Comparison of ENCODE assay signal across 19 cellular contexts in the genomic region with DNA sequence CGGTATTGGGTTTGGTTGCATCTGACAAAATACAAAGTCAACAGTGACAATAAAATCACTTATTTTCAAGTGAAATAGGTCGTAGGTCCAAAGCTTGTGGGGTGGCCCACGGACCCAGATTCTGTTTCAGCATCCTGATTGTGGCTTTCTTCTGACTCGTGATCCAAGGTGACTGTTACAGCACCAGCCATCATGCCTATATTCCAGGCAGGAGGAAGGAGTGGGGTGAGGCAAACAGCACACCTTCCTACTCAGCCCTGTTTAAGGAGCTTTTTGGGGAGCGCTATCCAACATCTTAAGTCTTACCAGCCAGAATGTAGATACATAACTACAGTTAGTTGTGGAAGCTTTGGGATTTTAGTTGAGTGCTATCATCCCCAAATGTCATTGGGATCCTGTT. TPM values are rescaled to one million over a fixed set of nuclear protein-coding genes. Genes with fewer than 3 reads are reported as not detected.
A peak's percentile ranks its signal among the peaks of the same experiment; 100 is the strongest.
DNase-seq lines count a peak whose midpoint lies in the region; TF ChIP-seq lines count a peak whose summit lies in the region.
"Had no signal": no experiment of that assay in that cellular context is flagged by ENCODE, and none has a peak within 500 bp of the region (broad histone marks: within the 10 kb centered on the region; RNA-seq: fewer than 3 reads in every experiment).

No MANE protein-coding gene starts in this region.

- no peaks in the 10 kb centered on the region for H3K9me2 ChIP-seq in hepatocyte (replicated peaks; ENCODE audit: insufficient read depth)

- TF ChIP-seq CTCF in hepatocyte (IDR thresholded peaks at IDR 0.05; ENCODE audit: poor library complexity), result no peak
- TF ChIP-seq CTCF in liver (IDR thresholded peaks at IDR 0.05; ENCODE audit: low read depth, low read length, missing input control), result no peak
- no peak for TF ChIP-seq CTCF in progenitor cell of endocrine pancreas (IDR thresholded peaks at IDR 0.05; ENCODE audit: unreplicated experiment)

- no peak overlapping the region for H3K4me3 Mint-ChIP-seq in progenitor cell of endocrine pancreas (ENCODE audit: low read depth)
- H3K4me3 Mint-ChIP-seq: CD4-positive, alpha-beta memory T cell; HFFc6 had no signal

- no peaks in the 10 kb centered on the region for H3K9me3 Mint-ChIP-seq in progenitor cell of endocrine pancreas (ENCODE audit: low read depth)
- H3K9me3 Mint-ChIP-seq: CD4-positive, alpha-beta memory T cell; HFFc6 had no signal

- no peak overlapping the region for H2AFZ ChIP-seq in hepatocyte

- peak overlapping the region; percentile 86 for H3K27ac Mint-ChIP-seq in progenitor cell of endocrine pancreas
- H3K27ac Mint-ChIP-seq: HFFc6 had no signal

- H3K79me2 ChIP-seq in hepatocyte, result no peaks in the 10 kb centered on the region

- 93% methylated on average over 5 of the region's 5 CpGs for WGBS in hepatocyte (ENCODE audit: low lambda C conversion rate, missing lambda C conversion rate)
- WGBS in liver, result 72% methylated on average over 5 of the region's 5 CpGs

- DNase-seq in activated effector memory CD4-positive, alpha-beta T cell treated with anti-CD3 and anti-CD28 coated beads, Interleukin-2, amount 50 U/mL, for 16 hours, result peak; percentile 17
- DNase-seq in activated effector memory CD4-positive, alpha-beta T cell treated with Interleukin-2 at 50 U/mL for 16 hours, result no peak
- no peak for DNase-seq in hepatocyte (ENCODE audit: low spot score)
- DNase-seq in progenitor cell of endocrine pancreas (ENCODE audit: low spot score, unreplicated experiment), result no peak
- no peak for DNase-seq in iPS-NIHi11 (ENCODE audit: low spot score)
- no peak for DNase-seq in amygdala (lab: John Stamatoyannopoulos, UW)
- DNase-seq in 8988T, result no peak
- DNase-seq: C1 segment of cervical spinal cord; Calu3; CD4-positive, alpha-beta memory T cell; COR-L47; DMS53; DMS79 treated with DMSO at 0.1 percent for 48 hours; GF-D8; GOT3; HFFc6 had no signal

- TF ChIP-seq RAD21 in liver (IDR thresholded peaks at IDR 0.05), result no peak

- H3K36me3 ChIP-seq in hepatocyte (replicated peaks; ENCODE audit: insufficient read depth, low read depth) (no peaks in the 10 kb centered on the region), liver (ENCODE audit: control insufficient read depth in 4 of 4, insufficient read depth in 3 of 4, low read depth in 1 of 4, low read length in 3 of 4) (no peaks in the 10 kb centered on the region)

- H3K9me3 ChIP-seq in hepatocyte (ENCODE audit: low read depth), result no peaks in the 10 kb centered on the region
- no peaks in the 10 kb centered on the region for H3K9me3 ChIP-seq in liver (ENCODE audit: control insufficient read depth in 4 of 4, low read length in 3 of 4)
- H3K9me3 ChIP-seq: HAP-1 had no signal

- H3K4me3 ChIP-seq in hepatocyte (no peak overlapping the region), liver (ENCODE audit: low read depth in 1 of 3, low read length in 3 of 3) (no peak overlapping the region)
- H3K4me3 ChIP-seq: HAP-1 had no signal

- H3K27me3 ChIP-seq in hepatocyte (no peaks in the 10 kb centered on the region), liver (ENCODE audit: control insufficient read depth in 4 of 4, insufficient read depth in 4 of 4, low read length in 3 of 4) (no peaks in the 10 kb centered on the region)

- no peak overlapping the region for H3K9ac ChIP-seq in liver (ENCODE audit: low read depth in 1 of 2, low read length in 2 of 2)

- H3K36me3 Mint-ChIP-seq in progenitor cell of endocrine pancreas (ENCODE audit: insufficient read depth), result peaks cover 21% of the 10 kb centered on the region

- H3K4me2 ChIP-seq in hepatocyte, result no peak overlapping the region

- no peaks in the 10 kb centered on the region for H4K20me1 ChIP-seq in hepatocyte (ENCODE audit: insufficient read depth, poor library complexity, severe bottlenecking)

- H3K4me1 Mint-ChIP-seq in progenitor cell of endocrine pancreas (ENCODE audit: low read depth), result peaks cover 13% of the 10 kb centered on the region

- H3K27ac ChIP-seq in hepatocyte (peak overlapping the region; percentile 81), liver (ENCODE audit: low read depth in 1 of 2, low read length in 2 of 2) (peak overlapping the region; percentile 71 to 94)
- H3K27ac ChIP-seq: 22Rv1 had no signal

- H3K4me1 ChIP-seq in hepatocyte (ENCODE audit: insufficient read depth) (peaks cover 10% of the 10 kb centered on the region), liver (ENCODE audit: control insufficient read depth in 4 of 4, insufficient read depth in 4 of 4, low read length in 3 of 4) (peaks cover 5 to 40% (median 28%) of the 10 kb centered on the region in 4 donors)
- H3K4me1 ChIP-seq: HAP-1 had no signal

- H3K27me3 Mint-ChIP-seq in progenitor cell of endocrine pancreas, result no peaks in the 10 kb centered on the region
- H3K27me3 Mint-ChIP-seq: CD4-positive, alpha-beta memory T cell had no signal

TF ChIP-seq in liver, 16 proteins besides CTCF, POLR2A, EP300 and RAD21:
- no peak for TF ChIP-seq FOXA1 (IDR thresholded peaks at IDR 0.05)
- TF ChIP-seq, protein P1, sequence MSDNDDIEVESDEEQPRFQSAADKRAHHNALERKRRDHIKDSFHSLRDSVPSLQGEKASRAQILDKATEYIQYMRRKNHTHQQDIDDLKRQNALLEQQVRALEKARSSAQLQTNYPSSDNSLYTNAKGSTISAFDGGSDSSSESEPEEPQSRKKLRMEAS (IDR thresholded peaks at IDR 0.05), result no peak
- TF ChIP-seq, protein P2, sequence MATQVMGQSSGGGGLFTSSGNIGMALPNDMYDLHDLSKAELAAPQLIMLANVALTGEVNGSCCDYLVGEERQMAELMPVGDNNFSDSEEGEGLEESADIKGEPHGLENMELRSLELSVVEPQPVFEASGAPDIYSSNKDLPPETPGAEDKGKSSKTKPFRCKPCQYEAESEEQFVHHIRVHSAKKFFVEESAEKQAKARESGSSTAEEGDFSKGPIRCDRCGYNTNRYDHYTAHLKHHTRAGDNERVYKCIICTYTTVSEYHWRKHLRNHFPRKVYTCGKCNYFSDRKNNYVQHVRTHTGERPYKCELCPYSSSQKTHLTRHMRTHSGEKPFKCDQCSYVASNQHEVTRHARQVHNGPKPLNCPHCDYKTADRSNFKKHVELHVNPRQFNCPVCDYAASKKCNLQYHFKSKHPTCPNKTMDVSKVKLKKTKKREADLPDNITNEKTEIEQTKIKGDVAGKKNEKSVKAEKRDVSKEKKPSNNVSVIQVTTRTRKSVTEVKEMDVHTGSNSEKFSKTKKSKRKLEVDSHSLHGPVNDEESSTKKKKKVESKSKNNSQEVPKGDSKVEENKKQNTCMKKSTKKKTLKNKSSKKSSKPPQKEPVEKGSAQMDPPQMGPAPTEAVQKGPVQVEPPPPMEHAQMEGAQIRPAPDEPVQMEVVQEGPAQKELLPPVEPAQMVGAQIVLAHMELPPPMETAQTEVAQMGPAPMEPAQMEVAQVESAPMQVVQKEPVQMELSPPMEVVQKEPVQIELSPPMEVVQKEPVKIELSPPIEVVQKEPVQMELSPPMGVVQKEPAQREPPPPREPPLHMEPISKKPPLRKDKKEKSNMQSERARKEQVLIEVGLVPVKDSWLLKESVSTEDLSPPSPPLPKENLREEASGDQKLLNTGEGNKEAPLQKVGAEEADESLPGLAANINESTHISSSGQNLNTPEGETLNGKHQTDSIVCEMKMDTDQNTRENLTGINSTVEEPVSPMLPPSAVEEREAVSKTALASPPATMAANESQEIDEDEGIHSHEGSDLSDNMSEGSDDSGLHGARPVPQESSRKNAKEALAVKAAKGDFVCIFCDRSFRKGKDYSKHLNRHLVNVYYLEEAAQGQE (IDR thresholded peaks at IDR 0.05), result no peak
- TF ChIP-seq SP1 (IDR thresholded peaks at IDR 0.05), result no peak
- TF ChIP-seq FOXA2 (IDR thresholded peaks at IDR 0.05), result no peak
- no peak for TF ChIP-seq EGR1 (IDR thresholded peaks at IDR 0.05; ENCODE audit: low read depth in 2 of 2)
- no peak for TF ChIP-seq HNF4A (conservative IDR thresholded peaks at IDR 0.05)
- TF ChIP-seq YY1 (IDR thresholded peaks at IDR 0.05), result no peak
- no peak for TF ChIP-seq TAF1 (conservative IDR thresholded peaks at IDR 0.05)
- TF ChIP-seq, protein P3, sequence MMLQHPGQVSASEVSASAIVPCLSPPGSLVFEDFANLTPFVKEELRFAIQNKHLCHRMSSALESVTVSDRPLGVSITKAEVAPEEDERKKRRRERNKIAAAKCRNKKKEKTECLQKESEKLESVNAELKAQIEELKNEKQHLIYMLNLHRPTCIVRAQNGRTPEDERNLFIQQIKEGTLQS (IDR thresholded peaks at IDR 0.05), result no peak
- no peak for TF ChIP-seq RXRA (IDR thresholded peaks at IDR 0.05)
- no peak for TF ChIP-seq GABPA (IDR thresholded peaks at IDR 0.05 in 1 of 2, conservative IDR thresholded peaks at IDR 0.05 in 1 of 2)
- TF ChIP-seq NR2F2 (IDR thresholded peaks at IDR 0.05), result no peak
- no peak for TF ChIP-seq JUND (IDR thresholded peaks at IDR 0.05)
TF ChIP-seq in liver: peak in this region for 0.

RNA-seq across cellular contexts. Expression of a gene that starts 8.7 kb away (rescaled TPM):
- total RNA-seq in hepatocyte (1.4 and 2.2 TPM in 2 replicates), liver (10 to 100 TPM in 1 of 2 donors, 1 to 10 TPM in 1; 2.7 to 12.3 TPM), progenitor cell of endocrine pancreas (1.8 and 2.8 TPM in 2 replicates)
- polyA plus RNA-seq in hepatocyte (5.9 and 7.5 TPM in 2 replicates), liver (10 to 100 TPM in 1 of 2 donors, 1 to 10 TPM in 1; 2.4 to 10.5 TPM)
